In genomic region chrX:50787099-50787498, GRCh38 we compare ENCODE assay signal across 37 cellular contexts. TPM values are rescaled to one million over a fixed set of nuclear protein-coding genes. Genes with fewer than 3 reads are reported as not detected.
"Had no signal": no experiment of that assay in that cellular context is flagged by ENCODE, and none has a peak within 500 bp of the region (broad histone marks: within the 10 kb centered on the region; RNA-seq: fewer than 3 reads in every experiment).

No MANE protein-coding gene starts in this region.

- DNase-seq: Karpas-422, Kasumi-1, MG63, MM.1S, MV-4-11, NCI-H1048, NCI-H1092, NCI-H1092 treated with DMSO at 0.1 percent for 48 hours, NCI-H1105, NCI-H1105 treated with DMSO at 0.1 percent for 48 hours, NCI-H1417, NCI-H1417 treated with DMSO at 0.1 percent for 48 hours, NCI-H1436, NCI-H1436 treated with DMSO at 0.1 percent for 48 hours, NCI-H146, NCI-H1694, NCI-H1694 treated with DMSO at 0.1 percent for 48 hours, NCI-H187, NCI-H187 treated with DMSO at 0.1 percent for 48 hours, NCI-H1930, NCI-H2029, NCI-H2029 treated with DMSO at 0.1 percent for 48 hours, NCI-H2081, NCI-H2081 treated with DMSO at 0.1 percent for 48 hours, NCI-H2107, NCI-H2171, NCI-H2171 treated with DMSO at 0.1 percent for 48 hours, NCI-H2227 treated with DMSO at 0.1 percent for 48 hours, NCI-H226, NCI-H345, NCI-H446, NCI-H446 treated with DMSO at 0.1 percent for 48 hours, NCI-H510A, NCI-H510A treated with DMSO at 0.1 percent for 48 hours had no signal

- H3K27me3 ChIP-seq: MG63 had no signal

- H3K36me3 ChIP-seq: MG63 had no signal

- H3K4me3 ChIP-seq: MG63 had no signal

- H3K9me3 ChIP-seq: MG63 had no signal

RNA-seq across cellular contexts. Expression of gene SHROOM4, which starts 26.9 kb away (rescaled TPM):
- total RNA-seq: LHCN-M2, MCF 10A, NCI-H460 had no signal
